In the genomic region with DNA sequence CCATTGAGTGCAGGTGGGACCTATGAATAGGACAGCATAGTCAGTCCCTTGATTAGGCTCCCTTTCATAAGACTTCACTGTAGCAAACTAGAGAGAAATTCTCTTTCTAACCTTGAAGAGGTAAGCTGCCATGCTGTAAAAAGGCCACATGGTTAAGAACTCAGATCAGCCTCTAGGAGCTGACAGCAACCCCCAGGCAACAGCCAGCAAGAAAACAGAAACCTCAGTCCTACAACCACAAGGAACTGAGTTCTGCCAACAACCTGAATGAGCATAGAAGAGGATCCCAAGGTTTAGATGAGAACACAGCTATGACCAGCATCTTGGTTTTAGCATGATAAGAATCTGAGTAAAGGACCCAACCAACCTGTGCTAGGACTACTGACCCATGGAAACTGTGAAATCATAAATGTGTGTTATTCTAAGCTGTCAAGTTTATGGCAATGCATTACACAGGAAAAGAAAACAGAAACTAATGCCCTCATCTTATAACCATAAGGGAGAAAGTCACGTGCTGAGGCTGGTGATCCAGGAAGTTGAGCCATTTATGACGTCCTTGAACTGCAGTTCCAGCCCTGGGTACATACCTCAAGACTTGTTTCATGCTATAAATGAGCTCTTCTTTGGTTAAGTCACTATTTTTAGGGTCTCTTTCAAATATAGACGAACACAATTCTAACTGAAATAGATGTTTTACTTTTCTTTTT, we compare ENCODE assay signal across 1 cellular context.
TF ChIP-seq lines count a peak whose summit lies in the region.

No MANE protein-coding gene starts in this region.

TF ChIP-seq in SK-N-SH, 30 proteins besides CTCF, POLR2A, EP300 and RAD21:
- no peak for TF ChIP-seq NRF1 (IDR thresholded peaks at IDR 0.05; ENCODE audit: low read depth, low read length)
- TF ChIP-seq, protein P1, sequence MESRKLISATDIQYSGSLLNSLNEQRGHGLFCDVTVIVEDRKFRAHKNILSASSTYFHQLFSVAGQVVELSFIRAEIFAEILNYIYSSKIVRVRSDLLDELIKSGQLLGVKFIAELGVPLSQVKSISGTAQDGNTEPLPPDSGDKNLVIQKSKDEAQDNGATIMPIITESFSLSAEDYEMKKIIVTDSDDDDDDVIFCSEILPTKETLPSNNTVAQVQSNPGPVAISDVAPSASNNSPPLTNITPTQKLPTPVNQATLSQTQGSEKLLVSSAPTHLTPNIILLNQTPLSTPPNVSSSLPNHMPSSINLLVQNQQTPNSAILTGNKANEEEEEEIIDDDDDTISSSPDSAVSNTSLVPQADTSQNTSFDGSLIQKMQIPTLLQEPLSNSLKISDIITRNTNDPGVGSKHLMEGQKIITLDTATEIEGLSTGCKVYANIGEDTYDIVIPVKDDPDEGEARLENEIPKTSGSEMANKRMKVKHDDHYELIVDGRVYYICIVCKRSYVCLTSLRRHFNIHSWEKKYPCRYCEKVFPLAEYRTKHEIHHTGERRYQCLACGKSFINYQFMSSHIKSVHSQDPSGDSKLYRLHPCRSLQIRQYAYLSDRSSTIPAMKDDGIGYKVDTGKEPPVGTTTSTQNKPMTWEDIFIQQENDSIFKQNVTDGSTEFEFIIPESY (IDR thresholded peaks at IDR 0.05; ENCODE audit: borderline replicate concordance, low read depth), result no peak
